In genomic region chr1:158203693-158204457, GRCh38 we compare ENCODE assay signal across 8 cellular contexts. TPM values are rescaled to one million over a fixed set of nuclear protein-coding genes. Genes with fewer than 3 reads are reported as not detected.
A peak's percentile ranks its signal among the peaks of the same experiment; 100 is the strongest.
DNase-seq lines count a peak whose midpoint lies in the region; ATAC-seq and TF ChIP-seq lines count a peak whose summit lies in the region.

No MANE protein-coding gene starts in this region.

- H3K27me3 ChIP-seq in Peyer's patch, result no peaks in the 10 kb centered on the region

- no peaks in the 10 kb centered on the region for H3K9me3 ChIP-seq in Peyer's patch

- TF ChIP-seq POLR2A in Peyer's patch (IDR thresholded peaks at IDR 0.05), result no peak

- H3K9me3 Mint-ChIP-seq in dendritic cell treated with granulocyte-macrophage colony-stimulating factor and Interleukin-4, amounts not matched to agents 40 ng/mL and 50 ng/mL, for 4 days, result peaks cover 26% of the 10 kb centered on the region

- TF ChIP-seq CTCF in AG10803 (conservative IDR thresholded peaks at IDR 0.05; ENCODE audit: low read length), result peak; percentile 87
- peak; percentile 65 to 89 (median 76) for TF ChIP-seq CTCF in Peyer's patch (IDR thresholded peaks at IDR 0.05)

- peaks cover 43% of the 10 kb centered on the region for H3K4me1 Mint-ChIP-seq in dendritic cell treated with granulocyte-macrophage colony-stimulating factor and Interleukin-4, amounts not matched to agents 40 ng/mL and 50 ng/mL, for 4 days (ENCODE audit: low read depth)

- H3K4me1 ChIP-seq in Peyer's patch, result no peaks in the 10 kb centered on the region

- H3K36me3 Mint-ChIP-seq in dendritic cell treated with granulocyte-macrophage colony-stimulating factor and Interleukin-4, amounts not matched to agents 40 ng/mL and 50 ng/mL, for 4 days (ENCODE audit: low read depth), result peaks cover 18% of the 10 kb centered on the region

- intact Hi-C loops in dendritic cell treated with granulocyte-macrophage colony-stimulating factor and Interleukin-4, amounts not matched to agents 40 ng/mL and 50 ng/mL, for 4 days (cut with micrococcal nuclease), result loop anchor here (1.0 to 10.0 kb wide), 5 partner anchors 51 to 803 kb away; partner anchors contain the start of genes CD1A, CD1C and IFI16

- H3K27ac ChIP-seq in Peyer's patch, result no peak overlapping the region

- peaks cover 3% of the 10 kb centered on the region for H3K27me3 Mint-ChIP-seq in dendritic cell treated with granulocyte-macrophage colony-stimulating factor and Interleukin-4, amounts not matched to agents 40 ng/mL and 50 ng/mL, for 4 days

- H3K4me3 ChIP-seq in AG10803 (ENCODE audit: low read length) (no peak overlapping the region), Peyer's patch (no peak overlapping the region)

- ATAC-seq in HG03045 (IDR thresholded peaks at IDR 0.05; ENCODE audit: unreplicated experiment), result no peak

- H3K27ac Mint-ChIP-seq in dendritic cell treated with granulocyte-macrophage colony-stimulating factor and Interleukin-4, amounts not matched to agents 40 ng/mL and 50 ng/mL, for 4 days, result peak overlapping the region; percentile 56

- DNase-seq in AG10803 (ENCODE audit: low read depth) (peak; percentile 71), GM04504 (ENCODE audit: low read depth) (peak; percentile 20), HT1080 (ENCODE audit: low read depth) (peak; percentile 45), Peyer's patch (peak in 2 of 3 donors; percentile 26 to 57), midbrain (lab: John Stamatoyannopoulos, UW) (peak; percentile 83)
- DNase-seq in NK-92 treated with Interleukin-12 subunit alpha and Interleukin-12 subunit beta, amount 100 ng/mL, for 24 hours (lab: John Stamatoyannopoulos, UW), result no peak

- no peaks in the 10 kb centered on the region for H3K36me3 ChIP-seq in Peyer's patch

- peak overlapping the region; percentile 55 for H3K4me3 Mint-ChIP-seq in dendritic cell treated with granulocyte-macrophage colony-stimulating factor and Interleukin-4, amounts not matched to agents 40 ng/mL and 50 ng/mL, for 4 days

RNA-seq across cellular contexts. Expression of gene CD1D, which starts 23.2 kb away (rescaled TPM):
- 0.69 and 0.73 TPM in 2 replicates for total RNA-seq in HT1080 (2014; rRNA removed; shearing (Covaris generic))
- polyA plus RNA-seq in HT1080 (2015; cell fraction: cytosol; rRNA removed), result 0.07 and 0.17 TPM in 2 replicates
- polyA plus RNA-seq in HT1080 (2015; cell fraction: nucleus; rRNA removed), result 0.16 and 0.18 TPM in 2 replicates
- total RNA-seq in Peyer's patch, result 10 to 100 TPM; 11.6 to 34.7 (median 16.4) TPM

RNA-seq across cellular contexts. Expression of gene CD1A, which starts 50.3 kb away (rescaled TPM):
- not detected in 2 replicates for total RNA-seq in HT1080 (2014; rRNA removed; shearing (Covaris generic))
- polyA plus RNA-seq in HT1080 (2015; cell fraction: cytosol; rRNA removed), result not detected in 2 replicates
- polyA plus RNA-seq in HT1080 (2015; cell fraction: nucleus; rRNA removed), result not detected in 2 replicates
- not detected for total RNA-seq in Peyer's patch
